Comparison of ENCODE assay signal across 8 cellular contexts in the genomic region with DNA sequence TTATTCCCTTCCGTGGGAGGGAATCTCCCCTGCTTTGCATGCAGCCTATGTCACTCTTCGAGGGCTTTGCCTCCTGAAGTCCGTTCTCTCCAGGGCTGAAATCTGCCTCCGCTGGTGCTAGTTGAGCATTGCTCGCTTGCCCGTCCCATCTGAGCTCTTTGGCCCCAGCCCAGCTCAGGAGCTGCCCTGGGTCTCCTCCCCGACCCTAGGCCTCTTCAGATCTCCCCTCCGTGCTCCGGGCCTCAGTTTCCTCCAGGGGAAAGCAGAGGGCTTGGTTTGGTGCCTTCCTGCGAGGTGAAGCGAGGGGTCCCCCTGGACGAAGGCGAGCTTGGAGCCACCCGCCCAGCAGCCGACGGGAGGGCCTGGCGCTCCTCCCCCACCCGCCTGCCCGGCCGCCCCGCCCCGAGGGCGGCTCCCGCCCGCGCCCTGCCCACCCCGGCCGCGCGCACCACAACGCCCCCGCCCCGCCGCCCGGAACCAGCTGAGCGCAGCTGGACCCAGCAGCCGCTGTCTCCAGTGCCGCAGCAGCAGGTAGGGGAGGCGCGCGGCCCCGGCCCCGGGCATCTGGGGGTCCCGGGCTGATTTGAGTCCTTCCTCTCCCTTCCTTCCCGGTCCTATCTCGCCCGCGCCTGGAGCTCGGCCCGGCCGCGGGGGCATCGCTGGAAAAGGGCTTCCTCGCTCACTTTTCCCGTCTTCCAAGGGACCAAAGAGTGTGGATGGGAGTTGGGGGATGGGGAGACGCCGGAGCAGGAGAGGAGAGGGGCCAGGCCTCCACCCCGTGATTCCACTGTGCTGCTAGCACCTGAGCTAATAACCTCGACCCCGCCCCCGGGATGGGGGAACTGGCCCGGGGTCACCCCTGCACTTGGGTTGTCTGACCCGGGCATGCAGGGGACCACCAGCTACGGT. TPM values are rescaled to one million over a fixed set of nuclear protein-coding genes. Genes with fewer than 3 reads are reported as not detected.
DNase-seq lines count a peak whose midpoint lies in the region; ATAC-seq and TF ChIP-seq lines count a peak whose summit lies in the region.

A gene (plus strand): TSS at position 474 of the 909 bp plus-strand sequence. CDS start 33,810 bp downstream, outside the sequence.

- peaks cover 28% of the 10 kb centered on the region for H3K27me3 Mint-ChIP-seq in activated T-cell treated with anti-CD3 and anti-CD28 coated beads, Interleukin-2, amount 50 U/mL, for 72 hours (ENCODE audit: low read depth)

- H3K36me3 ChIP-seq in OCI-LY1 (ENCODE audit: insufficient read depth, low read length) (no peaks in the 10 kb centered on the region), esophagus muscularis mucosa (no peaks in the 10 kb centered on the region), muscle layer of colon (ENCODE audit: insufficient read depth, low read length) (no peaks in the 10 kb centered on the region)

- DNase-seq in SKM-1 treated with dmso at 0.1 percent for 144 hours (lab: John Stamatoyannopoulos, UW; ENCODE audit: unreplicated experiment), result peak; percentile 38
- no peak for DNase-seq in SKM-1 (lab: John Stamatoyannopoulos, UW; ENCODE audit: unreplicated experiment)
- peak; percentile 64 to 69 for DNase-seq in activated T-cell treated with anti-CD3 and anti-CD28 coated beads, Interleukin-2, amount 50 U/mL, for 72 hours
- DNase-seq in esophagus muscularis mucosa (ENCODE audit: extremely low spot score), result no peak
- DNase-seq in stimulated activated naive CD4-positive, alpha-beta T cell treated with Interleukin-2 at 50 U/mL for 16 hours (lab: John Stamatoyannopoulos, UW), result peak; percentile 19

- no peak for TF ChIP-seq CTCF in OCI-LY1 (IDR thresholded peaks at IDR 0.05; ENCODE audit: low read length)
- TF ChIP-seq CTCF in esophagus muscularis mucosa (IDR thresholded peaks at IDR 0.05), result peak in 1 of 3 experiments; percentile 34

- peak within 1 kb of the TSS; percentile 60; the same call in 1 of the 2 replicates for H2AFZ ChIP-seq in OCI-LY1 (ENCODE audit: low read length)

- no peaks in the 10 kb centered on the region for H3K9me3 Mint-ChIP-seq in activated T-cell treated with anti-CD3 and anti-CD28 coated beads, Interleukin-2, amount 50 U/mL, for 72 hours

- intact Hi-C loops in esophagus muscularis mucosa (cut with DNase I), result loop anchor here (5.0 kb wide), 1 partner anchor 104 kb away; a partner anchor contains a TSS

- H3K27ac ChIP-seq in OCI-LY1 (ENCODE audit: low read depth, low read length, poor library complexity, severe bottlenecking) (no peak within 1 kb of the TSS), esophagus muscularis mucosa (replicated peaks in 1 of 4) (peak within 1 kb of the TSS; percentile 94 to 99 (median 96)), muscle layer of colon (ENCODE audit: low read depth, low read length) (peak within 1 kb of the TSS; percentile 96)

- no peaks in the 10 kb centered on the region for H3K9me2 ChIP-seq in OCI-LY1 (ENCODE audit: low read depth, low read length)

- 4% methylated on average over 10 of the region's 64 CpGs for WGBS in esophagus muscularis mucosa

- H3K27me3 ChIP-seq in OCI-LY1 (ENCODE audit: insufficient read depth, low read length), result no peaks in the 10 kb centered on the region; the same call in 1 of the 2 replicates
- H3K27me3 ChIP-seq in esophagus muscularis mucosa, result no peaks in the 10 kb centered on the region
- no peaks in the 10 kb centered on the region for H3K27me3 ChIP-seq in muscle layer of colon (ENCODE audit: control insufficient read depth in 1 of 2, insufficient read depth in 2 of 2, low read length in 2 of 2)

- no peak within 1 kb of the TSS for H3K27ac Mint-ChIP-seq in activated T-cell treated with anti-CD3 and anti-CD28 coated beads, Interleukin-2, amount 50 U/mL, for 72 hours

- H3K4me1 ChIP-seq in OCI-LY1 (ENCODE audit: insufficient read depth, low read length, severe bottlenecking) (peaks cover 15% of the 10 kb centered on the region), esophagus muscularis mucosa (peaks cover 54 to 67% (median 64%) of the 10 kb centered on the region in 4 donors), muscle layer of colon (ENCODE audit: insufficient read depth, low read length) (peaks cover 65% of the 10 kb centered on the region)

- no peaks in the 10 kb centered on the region for H3K36me3 Mint-ChIP-seq in activated T-cell treated with anti-CD3 and anti-CD28 coated beads, Interleukin-2, amount 50 U/mL, for 72 hours (ENCODE audit: insufficient read depth in 2 of 2)

- ATAC-seq in HG03108 (IDR thresholded peaks at IDR 0.05; ENCODE audit: unreplicated experiment), result peak; percentile 61
- peak; percentile 91 to 95 for ATAC-seq in activated T-cell treated with anti-CD3 and anti-CD28 coated beads, Interleukin-2, amount 50 U/mL, for 72 hours (replicated peaks in 1 of 2)

- peak; percentile 67 for TF ChIP-seq POLR2A in esophagus muscularis mucosa (IDR thresholded peaks at IDR 0.05; ENCODE audit: low read depth)

- no peaks in the 10 kb centered on the region for H4K20me1 ChIP-seq in OCI-LY1 (ENCODE audit: insufficient read depth, low read length)

- no peaks in the 10 kb centered on the region for H3F3A ChIP-seq in OCI-LY1 (ENCODE audit: insufficient read depth, low read length)

- H3K79me2 ChIP-seq in OCI-LY1 (ENCODE audit: insufficient read depth, low read length), result no peaks in the 10 kb centered on the region

- no peaks in the 10 kb centered on the region for H3K9me3 ChIP-seq in OCI-LY1 (ENCODE audit: low read length)
- no peaks in the 10 kb centered on the region for H3K9me3 ChIP-seq in esophagus muscularis mucosa
- H3K9me3 ChIP-seq in muscle layer of colon (ENCODE audit: low read length), result no peaks in the 10 kb centered on the region

- TF ChIP-seq EP300 in esophagus muscularis mucosa (IDR thresholded peaks at IDR 0.05), result no peak

- H3K4me1 Mint-ChIP-seq in activated T-cell treated with anti-CD3 and anti-CD28 coated beads, Interleukin-2, amount 50 U/mL, for 72 hours (ENCODE audit: low read depth), result peaks cover 25% of the 10 kb centered on the region

- peak within 1 kb of the TSS; percentile 79 to 82 for H3K4me3 Mint-ChIP-seq in activated T-cell treated with anti-CD3 and anti-CD28 coated beads, Interleukin-2, amount 50 U/mL, for 72 hours

- H3K9ac ChIP-seq in OCI-LY1 (ENCODE audit: low read length), result peak within 1 kb of the TSS; percentile 62; the same call in 1 of the 2 replicates
- peak within 1 kb of the TSS; percentile 85 for H3K9ac ChIP-seq in muscle layer of colon (ENCODE audit: low read length)

- H3K4me3 ChIP-seq in OCI-LY1 (ENCODE audit: low read depth, low read length, poor library complexity, severe bottlenecking) (peak within 1 kb of the TSS; percentile 73), esophagus muscularis mucosa (peak within 1 kb of the TSS; percentile 79 to 94 (median 88)), muscle layer of colon (ENCODE audit: low read depth in 1 of 2, low read length in 2 of 2) (peak within 1 kb of the TSS; percentile 81 to 86)

- H3K4me2 ChIP-seq in OCI-LY1 (ENCODE audit: low read length), result peak within 1 kb of the TSS; percentile 92

RNA-seq across cellular contexts. Expression of the gene that starts here (rescaled TPM):
- total RNA-seq in activated T-cell treated with anti-CD3 and anti-CD28 coated beads, Interleukin-2, amount 50 U/mL, for 72 hours, result 1 to 10 TPM; 3.6 to 4.0 TPM
- total RNA-seq in esophagus muscularis mucosa, result 1,000 to 10,000 TPM; 2,509 to 3,811 (median 3,170) TPM

Comparison
In these comparisons a context has a peak if more than half of its experiments do, and no peak if none do; other contexts are left out.
1. RNA of the gene that starts here (total RNA-seq): 2,509 to 3,811 TPM in esophagus muscularis mucosa; 3.6 to 4.0 TPM in activated T-cell treated with anti-CD3 and anti-CD28 coated beads, Interleukin-2, amount 50 U/mL, for 72 hours; every median in the first group is over 100 times any median in the second.
2. DNase-seq: peak in SKM-1 treated with dmso at 0.1 percent for 144 hours (single experiment), activated T-cell treated with anti-CD3 and anti-CD28 coated beads, Interleukin-2, amount 50 U/mL, for 72 hours (2 of 2) and stimulated activated naive CD4-positive, alpha-beta T cell treated with Interleukin-2 at 50 U/mL for 16 hours (single experiment); none in SKM-1 (single experiment) and esophagus muscularis mucosa (single experiment).
3. Peak in every context shown above with its lines, with median percentiles within 50 percentile points of each other: H3K4me3 ChIP-seq.